ENCODE assay signal across 11 cellular contexts in genomic region chr2:1605102-1605501, GRCh38.
A peak's percentile ranks its signal among the peaks of the same experiment; 100 is the strongest.
DNase-seq lines count a peak whose midpoint lies in the region; ATAC-seq and TF ChIP-seq lines count a peak whose summit lies in the region.
"Had no signal": no experiment of that assay in that cellular context is flagged by ENCODE, and none has a peak within 500 bp of the region (broad histone marks: within the 10 kb centered on the region; RNA-seq: fewer than 3 reads in every experiment).

No MANE protein-coding gene starts in this region.

- H3K36me3 Mint-ChIP-seq in WTC11, result no peaks in the 10 kb centered on the region
- H3K36me3 Mint-ChIP-seq in activated CD8-positive, alpha-beta memory T cell treated with anti-CD3 and anti-CD28 coated beads, Interleukin-2, amount 10 ng/mL, durations not matched to agents 7 days and 5 days, result no peaks in the 10 kb centered on the region
- H3K36me3 Mint-ChIP-seq: IgD-negative memory B cell had no signal

- no peak overlapping the region for H3K4me3 Mint-ChIP-seq in WTC11
- no peak overlapping the region for H3K4me3 Mint-ChIP-seq in activated CD8-positive, alpha-beta memory T cell treated with anti-CD3 and anti-CD28 coated beads, Interleukin-2, amount 10 ng/mL, durations not matched to agents 7 days and 5 days

- peaks cover 3% of the 10 kb centered on the region for H3K4me1 Mint-ChIP-seq in WTC11
- H3K4me1 Mint-ChIP-seq in activated CD8-positive, alpha-beta memory T cell treated with anti-CD3 and anti-CD28 coated beads, Interleukin-2, amount 10 ng/mL, durations not matched to agents 7 days and 5 days, result no peaks in the 10 kb centered on the region

- POLR2A ChIA-PET in WTC11 (lab: Charles Lee), result interaction anchor here (1.4 kb wide), 1 partner anchor 20 kb away, joined by 7 read pairs; no protein-coding TSS in a partner anchor

- DNase-seq in H7 (peak; percentile 67), WTC11 (ENCODE audit: low spot score) (no peak), right atrium auricular region (ENCODE audit: low spot score) (peak; percentile 81), psoas muscle (peak; percentile 67 to 79), SIG-M5 (lab: John Stamatoyannopoulos, UW) (no peak), NCI-H774 (lab: John Stamatoyannopoulos, UW) (no peak)
- no peak for DNase-seq in central memory CD4-positive, alpha-beta T cell
- no peak for DNase-seq in activated CD8-positive, alpha-beta memory T cell treated with anti-CD3 and anti-CD28 coated beads, Interleukin-2, amount 10 ng/mL, durations not matched to agents 7 days and 5 days
- DNase-seq: activated gamma-delta T cell; stimulated activated CD4-positive, alpha-beta T cell treated with anti-CD3 and anti-CD28 coated beads, Interleukin-1b, Interleukin-23, amount 100 ng/mL, for 48 hours had no signal

- intact Hi-C loops in psoas muscle (cut with DNase I), result loop anchor here in 1 of 2 donors (5.0 kb wide), 2 partner anchors 137 to 212 kb away; partner anchors contain the start of gene PXDN

- peak; percentile 25 for ATAC-seq in WTC11
- ATAC-seq in psoas muscle, result peak; percentile 36 to 67 (median 58)
- no peak for ATAC-seq in activated CD8-positive, alpha-beta memory T cell treated with anti-CD3 and anti-CD28 coated beads, Interleukin-2, amount 10 ng/mL, durations not matched to agents 7 days and 5 days

- WGBS in psoas muscle, 3 donors, result 7 to 11% (median 10%) methylated on average over 16 of the region's 16 CpGs

- H3K9me3 ChIP-seq in right atrium auricular region, result no peaks in the 10 kb centered on the region
- H3K9me3 ChIP-seq in psoas muscle, result no peaks in the 10 kb centered on the region

- TF ChIP-seq CTCF in WTC11 (IDR thresholded peaks at IDR 0.05), result no peak
- TF ChIP-seq CTCF in right atrium auricular region (IDR thresholded peaks at IDR 0.05), result no peak
- TF ChIP-seq CTCF in psoas muscle (IDR thresholded peaks at IDR 0.05), result no peak

- H3K4me3 ChIP-seq in H7 (ENCODE audit: insufficient read depth, low read depth, low read length) (no peak overlapping the region), right atrium auricular region (no peak overlapping the region), psoas muscle (no peak overlapping the region)

- H3K27me3 Mint-ChIP-seq in WTC11 (ENCODE audit: low read depth), result no peaks in the 10 kb centered on the region
- peaks cover 5% of the 10 kb centered on the region for H3K27me3 Mint-ChIP-seq in activated CD8-positive, alpha-beta memory T cell treated with anti-CD3 and anti-CD28 coated beads, Interleukin-2, amount 10 ng/mL, durations not matched to agents 7 days and 5 days

- no peaks in the 10 kb centered on the region for H3K27me3 ChIP-seq in H7 (ENCODE audit: control insufficient read depth, insufficient read depth, low read length)
- no peaks in the 10 kb centered on the region for H3K27me3 ChIP-seq in right atrium auricular region
- peaks cover 0 to 51% (median 7%) of the 10 kb centered on the region in 3 donors for H3K27me3 ChIP-seq in psoas muscle (ENCODE audit: insufficient read depth in 3 of 3, low read length in 2 of 3)

- peak overlapping the region; percentile 69 to 75 for H3K27ac ChIP-seq in right atrium auricular region
- H3K27ac ChIP-seq in psoas muscle, result peak overlapping the region; percentile 36

- H3K4me1 ChIP-seq in right atrium auricular region (peaks cover 0 to 41% of the 10 kb centered on the region in 2 donors), psoas muscle (peaks cover 5% of the 10 kb centered on the region)

- H3K36me3 ChIP-seq in H7 (replicated peaks; ENCODE audit: control insufficient read depth, insufficient read depth, low read length) (no peaks in the 10 kb centered on the region), right atrium auricular region (no peaks in the 10 kb centered on the region), psoas muscle (ENCODE audit: insufficient read depth in 1 of 2, low read depth in 1 of 2) (no peaks in the 10 kb centered on the region)

- H3K9me3 Mint-ChIP-seq in WTC11, result no peaks in the 10 kb centered on the region
- no peaks in the 10 kb centered on the region for H3K9me3 Mint-ChIP-seq in activated CD8-positive, alpha-beta memory T cell treated with anti-CD3 and anti-CD28 coated beads, Interleukin-2, amount 10 ng/mL, durations not matched to agents 7 days and 5 days (ENCODE audit: low read depth)
- H3K9me3 Mint-ChIP-seq: IgD-negative memory B cell had no signal

- H3K27ac Mint-ChIP-seq in WTC11, result no peak overlapping the region
- H3K27ac Mint-ChIP-seq in activated CD8-positive, alpha-beta memory T cell treated with anti-CD3 and anti-CD28 coated beads, Interleukin-2, amount 10 ng/mL, durations not matched to agents 7 days and 5 days, result no peak overlapping the region
- H3K27ac Mint-ChIP-seq: IgD-negative memory B cell had no signal

- CTCF ChIA-PET in WTC11 (lab: Charles Lee), result interaction anchor here (1.1 to 1.9 kb wide), 4 partner anchors 14 to 145 kb away, joined by 3 to 12 read pairs (median 5); no protein-coding TSS in a partner anchor
- CTCF ChIA-PET in activated CD8-positive, alpha-beta memory T cell treated with anti-CD3 and anti-CD28 coated beads, Interleukin-2, amount 10 ng/mL, durations not matched to agents 7 days and 5 days (lab: Charles Lee), result interaction anchor here (1.0 kb wide), 1 partner anchor 54 kb away, joined by 3 read pairs; no protein-coding TSS in a partner anchor

TF ChIP-seq in WTC11, 78 proteins besides CTCF, POLR2A, EP300 and RAD21:
- TF ChIP-seq, protein P1, sequence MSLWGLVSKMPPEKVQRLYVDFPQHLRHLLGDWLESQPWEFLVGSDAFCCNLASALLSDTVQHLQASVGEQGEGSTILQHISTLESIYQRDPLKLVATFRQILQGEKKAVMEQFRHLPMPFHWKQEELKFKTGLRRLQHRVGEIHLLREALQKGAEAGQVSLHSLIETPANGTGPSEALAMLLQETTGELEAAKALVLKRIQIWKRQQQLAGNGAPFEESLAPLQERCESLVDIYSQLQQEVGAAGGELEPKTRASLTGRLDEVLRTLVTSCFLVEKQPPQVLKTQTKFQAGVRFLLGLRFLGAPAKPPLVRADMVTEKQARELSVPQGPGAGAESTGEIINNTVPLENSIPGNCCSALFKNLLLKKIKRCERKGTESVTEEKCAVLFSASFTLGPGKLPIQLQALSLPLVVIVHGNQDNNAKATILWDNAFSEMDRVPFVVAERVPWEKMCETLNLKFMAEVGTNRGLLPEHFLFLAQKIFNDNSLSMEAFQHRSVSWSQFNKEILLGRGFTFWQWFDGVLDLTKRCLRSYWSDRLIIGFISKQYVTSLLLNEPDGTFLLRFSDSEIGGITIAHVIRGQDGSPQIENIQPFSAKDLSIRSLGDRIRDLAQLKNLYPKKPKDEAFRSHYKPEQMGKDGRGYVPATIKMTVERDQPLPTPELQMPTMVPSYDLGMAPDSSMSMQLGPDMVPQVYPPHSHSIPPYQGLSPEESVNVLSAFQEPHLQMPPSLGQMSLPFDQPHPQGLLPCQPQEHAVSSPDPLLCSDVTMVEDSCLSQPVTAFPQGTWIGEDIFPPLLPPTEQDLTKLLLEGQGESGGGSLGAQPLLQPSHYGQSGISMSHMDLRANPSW (CRISPR knock-in tag; conservative IDR thresholded peaks at IDR 0.05; ENCODE audit: low read depth), result no peak
- TF ChIP-seq ZNF671 (CRISPR knock-in tag; IDR thresholded peaks at IDR 0.05), result no peak
TF ChIP-seq in WTC11: peak in this region for 0.

Comparison
In these comparisons a context has a peak if more than half of its experiments do, and no peak if none do; other contexts are left out.
1. DNase-seq: peak in H7 (single experiment), right atrium auricular region (single experiment) and psoas muscle (2 of 2); none in WTC11 (single experiment), SIG-M5 (single experiment), central memory CD4-positive, alpha-beta T cell (single experiment), activated CD8-positive, alpha-beta memory T cell treated with anti-CD3 and anti-CD28 coated beads, Interleukin-2, amount 10 ng/mL, durations not matched to agents 7 days and 5 days (single experiment) and NCI-H774 (single experiment).